In the genomic region with DNA sequence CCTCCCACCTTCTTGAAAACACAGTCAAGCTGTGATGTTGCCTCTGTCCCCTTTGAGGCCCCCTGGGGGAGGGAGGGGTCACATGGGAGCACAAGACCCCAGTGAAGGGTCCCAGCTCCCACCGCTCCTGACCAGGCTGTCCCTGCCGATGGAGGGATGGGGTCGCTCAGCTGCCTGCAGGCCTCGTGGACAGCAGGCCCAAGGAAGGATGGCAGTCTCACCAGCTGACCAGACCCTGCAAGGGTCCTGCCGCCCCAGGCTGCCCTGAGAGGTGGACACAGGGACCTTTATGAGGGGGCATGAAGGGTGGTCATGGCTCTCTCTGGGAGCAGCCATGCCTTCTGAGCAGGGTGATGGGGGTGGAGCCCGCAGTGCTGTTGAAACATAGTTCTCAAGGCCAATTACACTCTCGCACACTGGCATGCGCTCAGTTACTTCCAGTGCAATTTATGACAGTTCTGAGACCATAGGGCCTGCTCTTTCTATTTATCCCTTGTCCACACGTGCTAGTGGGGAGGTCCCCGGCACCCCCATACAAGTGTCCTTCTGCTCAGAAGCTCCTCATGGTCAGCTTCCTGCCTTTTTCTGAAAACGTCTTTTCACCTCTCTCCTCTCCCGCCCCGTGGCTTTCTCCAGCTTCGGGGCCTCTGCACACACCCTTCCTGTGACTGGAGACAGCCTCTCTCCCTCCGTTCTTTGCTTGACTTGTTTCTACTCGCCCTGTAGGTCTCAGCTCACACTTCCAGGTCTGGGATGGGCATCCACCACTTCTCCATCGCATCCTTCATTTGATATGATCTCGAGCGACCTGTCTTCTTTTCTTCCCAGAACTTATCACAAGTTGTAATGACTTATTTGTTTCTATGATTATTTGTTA, we compare ENCODE assay signal across 24 cellular contexts.
A peak's percentile ranks its signal among the peaks of the same experiment; 100 is the strongest.
DNase-seq lines count a peak whose midpoint lies in the region; ATAC-seq, FAIRE-seq and TF ChIP-seq lines count a peak whose summit lies in the region.
"Had no signal": no experiment of that assay in that cellular context is flagged by ENCODE, and none has a peak within 500 bp of the region (broad histone marks: within the 10 kb centered on the region; RNA-seq: fewer than 3 reads in every experiment).

No MANE protein-coding gene starts in this region.

- H3K4me3 ChIP-seq in RWPE2 (ENCODE audit: severe bottlenecking), result no peak overlapping the region
- no peak overlapping the region for H3K4me3 ChIP-seq in lower lobe of right lung
- H3K4me3 ChIP-seq in thyroid gland (replicated peaks in 1 of 3), result no peak overlapping the region
- H3K4me3 ChIP-seq in gastrocnemius medialis, result no peak overlapping the region
- H3K4me3 ChIP-seq: BLaER1, GM12878, SK-N-MC had no signal

- no peak overlapping the region for H3K4me3 Mint-ChIP-seq in central memory CD8-positive, alpha-beta T cell
- H3K4me3 Mint-ChIP-seq: CD4-positive, alpha-beta T cell; HFFc6 had no signal

- H3K36me3 ChIP-seq in RWPE2 (ENCODE audit: low read depth) (no peaks in the 10 kb centered on the region), lower lobe of right lung (no peaks in the 10 kb centered on the region), thyroid gland (no peaks in the 10 kb centered on the region), gastrocnemius medialis (no peaks in the 10 kb centered on the region)
- H3K36me3 ChIP-seq: BLaER1 had no signal

- intact Hi-C loops in lower lobe of right lung (cut with DNase I) (no loop called here), thyroid gland (cut with DNase I) (no loop called here), gastrocnemius medialis (cut with DNase I; ENCODE audit: low total_unique reads) (no loop called here)

- no peaks in the 10 kb centered on the region for H3K9me3 Mint-ChIP-seq in central memory CD8-positive, alpha-beta T cell
- H3K9me3 Mint-ChIP-seq: CD4-positive, alpha-beta T cell had no signal

- H3K4me1 ChIP-seq in RWPE2 (ENCODE audit: insufficient read depth, poor library complexity, severe bottlenecking) (no peaks in the 10 kb centered on the region), lower lobe of right lung (no peaks in the 10 kb centered on the region), thyroid gland (peaks cover 15 to 39% of the 10 kb centered on the region in 2 donors), gastrocnemius medialis (peaks cover 0 to 6% of the 10 kb centered on the region in 2 donors)

- DNase-seq in RWPE2 (ENCODE audit: low spot score), result no peak
- DNase-seq in central memory CD8-positive, alpha-beta T cell (ENCODE audit: low spot score in 2 of 2), result no peak
- DNase-seq in lower lobe of right lung, result peak; percentile 37
- DNase-seq in thyroid gland, result no peak
- DNase-seq in NCI-H1930 (lab: John Stamatoyannopoulos, UW), result no peak
- no peak for DNase-seq in gastrocnemius medialis
- no peak for DNase-seq in frontal cortex (ENCODE audit: low spot score in 2 of 2)
- DNase-seq: ACHN; CD4-positive, alpha-beta T cell; COR-L47; DMS79 treated with DMSO at 0.1 percent for 48 hours; H7; HFFc6; KG1; MV-4-11; NCI-H1105 treated with DMSO at 0.1 percent for 48 hours; NCI-H2081 treated with DMSO at 0.1 percent for 48 hours; NCI-H2171 treated with DMSO at 0.1 percent for 48 hours; NCI-H526; SHP77 treated with DMSO at 0.1 percent for 48 hours had no signal

- H3K4me1 Mint-ChIP-seq in central memory CD8-positive, alpha-beta T cell, result no peaks in the 10 kb centered on the region

- no peak for TF ChIP-seq CTCF in RWPE2 (IDR thresholded peaks at IDR 0.05; ENCODE audit: poor library complexity, severe bottlenecking)
- TF ChIP-seq CTCF in lower lobe of right lung (IDR thresholded peaks at IDR 0.05), result no peak
- no peak for TF ChIP-seq CTCF in thyroid gland (IDR thresholded peaks at IDR 0.05)
- TF ChIP-seq CTCF in gastrocnemius medialis (IDR thresholded peaks at IDR 0.05 in 4 of 5, conservative IDR thresholded peaks at IDR 0.05 in 1 of 5), result no peak

- in situ Hi-C loops in gastrocnemius medialis (cut with MboI; ENCODE audit: low sequenced_read_pairs in 4 of 4), result no loop called here

- TF ChIP-seq POLR2A in thyroid gland (IDR thresholded peaks at IDR 0.05) (no peak), gastrocnemius medialis (IDR thresholded peaks at IDR 0.05) (no peak)

- peaks cover 1% of the 10 kb centered on the region for H3K36me3 Mint-ChIP-seq in central memory CD8-positive, alpha-beta T cell (ENCODE audit: insufficient read depth)

- H3K27me3 ChIP-seq in RWPE2 (ENCODE audit: insufficient read depth, poor library complexity, severe bottlenecking), result no peaks in the 10 kb centered on the region
- peaks cover 4% of the 10 kb centered on the region for H3K27me3 ChIP-seq in lower lobe of right lung (ENCODE audit: low read depth)
- no peaks in the 10 kb centered on the region for H3K27me3 ChIP-seq in thyroid gland
- H3K27me3 ChIP-seq in gastrocnemius medialis, result no peaks in the 10 kb centered on the region
- H3K27me3 ChIP-seq: BLaER1 had no signal

- FAIRE-seq in frontal cortex (lab: Jason Lieb, UNC), result no peak
- FAIRE-seq: GM12878, RCC 7860 had no signal

- no peaks in the 10 kb centered on the region for H3K27me3 Mint-ChIP-seq in central memory CD8-positive, alpha-beta T cell
- H3K27me3 Mint-ChIP-seq: CD4-positive, alpha-beta T cell had no signal

- H3K27ac ChIP-seq in RWPE2 (ENCODE audit: poor library complexity, severe bottlenecking) (peak overlapping the region; percentile 22), lower lobe of right lung (no peak overlapping the region), thyroid gland (peak overlapping the region in 2 of 3 donors; percentile 82 to 83), gastrocnemius medialis (no peak overlapping the region)
- H3K27ac ChIP-seq: BLaER1, SK-N-MC had no signal

- H3K9me3 ChIP-seq in RWPE2 (ENCODE audit: severe bottlenecking) (no peaks in the 10 kb centered on the region), lower lobe of right lung (no peaks in the 10 kb centered on the region), thyroid gland (no peaks in the 10 kb centered on the region), gastrocnemius medialis (no peaks in the 10 kb centered on the region)
- H3K9me3 ChIP-seq: BLaER1 had no signal

- ATAC-seq in RWPE2 (ENCODE audit: low read depth) (peak; percentile 76), lower lobe of right lung (no peak), gastrocnemius medialis (no peak)
- no peak for ATAC-seq in central memory CD8-positive, alpha-beta T cell (replicated peaks; ENCODE audit: extremely low read depth, poor library complexity, severe bottlenecking)
- ATAC-seq: GM12878 had no signal

- H3K27ac Mint-ChIP-seq in central memory CD8-positive, alpha-beta T cell (ENCODE audit: low read depth), result peak overlapping the region; percentile 14
- H3K27ac Mint-ChIP-seq: CD4-positive, alpha-beta T cell; HFFc6 had no signal

- whole genome bisulfite sequencing in thyroid gland, 2 donors, result 83 to 88% methylated on average over 15 to 16 of the region's 19 CpGs

Comparison
In these comparisons a context has a peak if more than half of its experiments do, and no peak if none do; other contexts are left out.
1. H3K27ac ChIP-seq: peak in RWPE2 (single experiment) and thyroid gland (2 of 3); none in lower lobe of right lung (single experiment) and gastrocnemius medialis (0 of 4).